ENCODE assay signal across 18 cellular contexts in the genomic region with DNA sequence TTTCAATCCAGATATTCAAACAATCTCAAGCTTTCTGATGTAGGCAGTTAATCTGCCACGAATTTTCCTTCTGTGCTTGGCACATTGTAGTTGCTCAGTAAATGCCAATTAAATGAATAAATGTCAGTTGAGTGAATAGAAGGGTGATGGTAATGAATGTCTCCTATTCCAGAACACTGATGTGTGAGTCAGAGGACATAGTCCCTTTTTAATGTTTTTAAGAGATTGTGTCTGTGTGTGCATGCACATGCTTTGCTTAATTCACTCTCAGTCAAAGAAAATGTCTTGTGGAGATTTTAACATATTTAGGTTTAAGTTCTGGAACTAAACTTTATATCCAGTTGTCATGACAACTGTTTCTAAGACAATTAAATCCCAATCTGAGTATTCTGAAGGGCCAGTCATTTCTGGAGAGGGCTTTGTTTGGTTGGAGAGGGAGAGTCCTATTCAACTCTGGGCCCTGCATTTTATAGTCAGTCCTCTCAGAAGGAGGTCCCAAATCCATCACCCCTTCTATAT.
"Had no signal": no experiment of that assay in that cellular context is flagged by ENCODE, and none has a peak within 500 bp of the region (broad histone marks: within the 10 kb centered on the region; RNA-seq: fewer than 3 reads in every experiment).

No MANE protein-coding gene starts in this region.

- H3K4me2 ChIP-seq: neural progenitor cell had no signal

- H3K9me3 ChIP-seq: mucosa of descending colon, prostate gland, right atrium auricular region, suprapubic skin, transverse colon, uterus had no signal

- H3K27ac ChIP-seq: neural progenitor cell, prostate gland, right atrium auricular region, skin epidermis, suprapubic skin, transverse colon, uterus had no signal

- H3K4me1 ChIP-seq: prostate gland, right atrium auricular region, suprapubic skin, transverse colon, uterus had no signal

- H3K4me3 ChIP-seq: mucosa of descending colon, neural progenitor cell, prostate gland, right atrium auricular region, skin epidermis, suprapubic skin, transverse colon, uterus had no signal

- H3K9ac ChIP-seq: neural progenitor cell had no signal

- H3K27me3 ChIP-seq: neural progenitor cell, right atrium auricular region, suprapubic skin, transverse colon, uterus had no signal

- ATAC-seq: activated CD8-positive, alpha-beta T cell treated with anti-CD3 and anti-CD28 coated beads, Interleukin-2, amount 10 ng/mL, durations not matched to agents 7 days and 5 days; activated T-cell treated with anti-CD3 and anti-CD28 coated beads, Interleukin-2, amount 50 U/mL, for 4 hours; left ventricle myocardium superior; mucosa of descending colon had no signal

- DNase-seq: activated CD4-positive, alpha-beta T cell treated with anti-CD3 and anti-CD28 coated beads, Interleukin-2, amount 10 ng/mL, durations not matched to agents 7 days and 5 days; activated CD8-positive, alpha-beta T cell treated with anti-CD3 and anti-CD28 coated beads, Interleukin-2, amount 10 ng/mL, durations not matched to agents 7 days and 5 days; activated naive CD4-positive, alpha-beta T cell treated with anti-CD3 and anti-CD28 coated beads, Interleukin-2, amount 50 U/mL, for 16 hours; activated T-cell treated with anti-CD3 and anti-CD28 coated beads, Interleukin-2, amount 50 U/mL, for 4 hours; aorta; effector CD8-positive, alpha-beta T cell; immature natural killer cell; left ventricle myocardium superior; mesenchymal stem cell; mucosa of descending colon; naive B cell; transverse colon; uterus had no signal

- H2AFZ ChIP-seq: neural progenitor cell had no signal

- H3K36me3 ChIP-seq: neural progenitor cell, prostate gland, right atrium auricular region, suprapubic skin, transverse colon, uterus had no signal
